ENCODE assay signal across 14 cellular contexts in genomic region chr19:57267294-57267693, GRCh38. TPM values are rescaled to one million over a fixed set of nuclear protein-coding genes. Genes with fewer than 3 reads are reported as not detected.
"Had no signal": no experiment of that assay in that cellular context is flagged by ENCODE, and none has a peak within 500 bp of the region (broad histone marks: within the 10 kb centered on the region; RNA-seq: fewer than 3 reads in every experiment).

No MANE protein-coding gene starts in this region.

- H3K4me1 ChIP-seq: gastroesophageal sphincter, stomach had no signal

- DNase-seq: activated CD4-positive, alpha-beta T cell treated with anti-CD3 and anti-CD28 coated beads for 4 hours; activated naive CD4-positive, alpha-beta T cell treated with anti-CD3 and anti-CD28 coated beads, Interleukin-2, amount 10 ng/mL, durations not matched to agents 7 days and 5 days; activated T-cell treated with anti-CD3 and anti-CD28 coated beads for 4 hours; effector memory CD8-positive, alpha-beta T cell; hippocampal formation; left cardiac atrium; natural killer cell; stimulated activated CD4-positive, alpha-beta T cell treated with anti-CD3 and anti-CD28 coated beads, Interleukin-2, amount 100 ng/mL, for 48 hours; stomach; T-helper 1 cell had no signal

- H3K4me3 ChIP-seq: gastroesophageal sphincter, stomach had no signal

- H3K9me3 ChIP-seq: gastroesophageal sphincter had no signal

- H3K27ac ChIP-seq: epithelial cell of prostate, gastroesophageal sphincter, stomach, VCaP had no signal

- ATAC-seq: effector memory CD8-positive, alpha-beta T cell; gastroesophageal sphincter; left cardiac atrium; natural killer cell had no signal

- H3K27me3 ChIP-seq: gastroesophageal sphincter, stomach had no signal

RNA-seq across cellular contexts. Expression of gene AURKC, which starts 36.5 kb away (rescaled TPM):
- total RNA-seq: activated T-helper 2 cell treated with anti-CD3 and anti-CD28 coated beads, Interferon-gamma antibody, Interleukin-2, Interleukin-4, amounts not matched to agents 10 μg/mL and 5 μg/mL and 100 μg/mL, durations not matched to agents 14 hours and 24 hours and 36 hours had no signal
